In the genomic region with DNA sequence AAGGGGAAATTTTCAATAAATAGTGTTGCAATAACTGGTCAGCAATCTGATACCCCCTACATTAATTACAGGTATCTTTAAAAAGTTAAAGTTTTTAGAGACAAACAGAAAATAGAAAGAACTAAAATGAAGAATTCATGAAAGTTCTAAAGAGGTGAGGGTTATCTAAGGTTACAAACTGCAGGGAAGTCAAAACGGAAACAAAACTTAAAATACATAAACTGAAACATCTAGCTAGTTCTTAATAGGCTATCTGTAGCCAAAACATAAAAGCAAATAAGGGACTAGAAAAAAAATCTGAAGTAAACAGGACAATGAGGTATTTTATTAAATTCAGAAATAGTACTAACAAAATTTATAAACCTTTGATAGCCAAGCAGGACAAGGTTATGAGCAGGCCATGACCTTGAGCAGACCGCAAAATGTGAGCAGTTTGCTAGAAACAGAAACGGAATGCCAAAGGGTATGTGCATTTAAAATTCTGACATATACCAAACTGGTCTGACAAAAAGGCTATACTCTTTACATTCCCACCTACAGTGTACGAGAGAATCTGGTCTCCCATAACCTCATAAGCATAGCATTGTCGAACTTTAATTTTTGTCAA, we compare ENCODE assay signal across 6 cellular contexts. TPM values are rescaled to one million over a fixed set of nuclear protein-coding genes. Genes with fewer than 3 reads are reported as not detected.
"Had no signal": no experiment of that assay in that cellular context is flagged by ENCODE, and none has a peak within 500 bp of the region (broad histone marks: within the 10 kb centered on the region; RNA-seq: fewer than 3 reads in every experiment).

No MANE protein-coding gene starts in this region.

RNA-seq across cellular contexts. Expression of gene SRRM3, which starts 56.9 kb away (rescaled TPM):
- total RNA-seq: activated B cell treated with CpG ODN at 0.5 μM for 24 hours; activated CD8-positive, alpha-beta T cell treated with anti-CD3 and anti-CD28 coated beads, Interleukin-2, amount 10 ng/mL, durations not matched to agents 7 days and 5 days; activated naive CD8-positive, alpha-beta T cell treated with anti-CD3 and anti-CD28 coated beads for 36 hours; RPMI7951; T-helper 1 cell treated with Interleukin-12 subunit alpha and Interleukin-12 subunit beta and Interleukin-4 antibody, amounts not matched to agents 30 ng/mL and 1 ng/mL, for 36 hours; T-helper 2 cell treated with Interferon-gamma antibody and Interleukin-4, amounts not matched to agents 100 ng/mL and 5 ng/mL, for 36 hours had no signal
